ENCODE assay signal across 14 cellular contexts in the genomic region with DNA sequence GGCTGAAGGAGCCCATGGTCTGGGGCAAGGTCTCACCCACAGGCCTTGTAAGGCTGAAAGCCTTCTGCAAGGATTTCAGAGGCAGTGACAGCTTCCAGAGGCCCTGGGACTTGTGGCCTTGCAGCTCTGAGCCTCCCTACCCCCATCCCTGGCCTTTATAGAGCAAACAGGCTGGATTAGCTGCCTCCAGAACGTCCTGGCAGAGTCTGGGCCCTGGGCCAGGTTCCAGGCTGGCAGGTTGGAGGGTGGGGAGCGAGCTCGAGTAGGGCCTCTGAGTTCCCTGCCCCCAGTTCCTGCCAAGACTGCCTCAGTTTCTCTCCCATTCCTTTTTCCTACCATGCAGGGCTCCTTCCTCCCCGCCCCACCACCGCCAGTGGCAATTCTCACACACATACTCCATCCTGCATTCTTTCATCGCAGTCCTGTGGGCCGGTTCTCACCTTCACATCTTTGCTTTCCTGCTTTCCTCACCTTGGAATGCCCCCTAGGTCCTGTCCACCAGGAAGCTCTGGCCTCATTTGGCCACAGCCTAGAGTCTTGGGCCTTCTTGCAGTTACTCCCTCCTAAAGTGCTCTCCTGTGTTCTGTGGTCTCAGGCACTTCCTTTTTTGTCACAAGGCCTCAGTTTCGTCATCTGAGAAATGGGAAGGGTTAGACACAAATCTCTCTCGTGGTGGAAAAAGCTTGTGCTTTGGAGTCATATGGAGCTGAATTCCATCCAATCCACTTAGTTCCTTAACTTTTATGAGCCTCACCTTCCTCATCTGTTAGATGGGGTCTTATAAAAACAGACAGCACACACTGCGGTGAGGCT. TPM values are rescaled to one million over a fixed set of nuclear protein-coding genes. Genes with fewer than 3 reads are reported as not detected.
DNase-seq lines count a peak whose midpoint lies in the region; ATAC-seq and TF ChIP-seq lines count a peak whose summit lies in the region.
"Had no signal": no experiment of that assay in that cellular context is flagged by ENCODE, and none has a peak within 500 bp of the region (broad histone marks: within the 10 kb centered on the region; RNA-seq: fewer than 3 reads in every experiment).

No MANE protein-coding gene starts in this region.

- peaks cover 6% of the 10 kb centered on the region for H3K27me3 ChIP-seq in gastroesophageal sphincter
- H3K27me3 ChIP-seq in skeletal muscle tissue (ENCODE audit: control insufficient read depth in 3 of 3, insufficient read depth in 3 of 3, low read length in 3 of 3), result peaks cover 0 to 4% (median 0%) of the 10 kb centered on the region in 3 donors

- TF ChIP-seq EP300 in gastroesophageal sphincter (IDR thresholded peaks at IDR 0.05), result no peak

- ATAC-seq in gastroesophageal sphincter (peak; percentile 44), GM21390 (IDR thresholded peaks at IDR 0.05; ENCODE audit: unreplicated experiment) (no peak)

- H3K4me3 ChIP-seq in gastroesophageal sphincter (no peak overlapping the region), skeletal muscle tissue (ENCODE audit: low read length in 3 of 3) (no peak overlapping the region)

- H3K36me3 ChIP-seq in gastroesophageal sphincter (no peaks in the 10 kb centered on the region), skeletal muscle tissue (ENCODE audit: control insufficient read depth in 3 of 3, insufficient read depth in 3 of 3, low read length in 3 of 3) (no peaks in the 10 kb centered on the region)

- no peak for TF ChIP-seq POLR2A in gastroesophageal sphincter (IDR thresholded peaks at IDR 0.05)

- H3K27ac ChIP-seq in gastroesophageal sphincter (peak overlapping the region in 2 of 4 donors; percentile 14 to 49), skeletal muscle tissue (ENCODE audit: low read depth, low read length) (no peak overlapping the region)

- TF ChIP-seq CTCF in gastroesophageal sphincter (IDR thresholded peaks at IDR 0.05), result no peak

- DNase-seq in NCI-H2029 (lab: John Stamatoyannopoulos, UW) (peak; percentile 12), NCI-H2029 treated with DMSO at 0.1 percent for 48 hours (lab: John Stamatoyannopoulos, UW) (no peak), NCI-H446 treated with DMSO at 0.1 percent for 48 hours (lab: John Stamatoyannopoulos, UW) (peak; percentile 58), superior temporal gyrus (ENCODE audit: extremely low spot score) (no peak), GDM1 (lab: John Stamatoyannopoulos, UW) (no peak)
- DNase-seq: aorta, HFFc6, kidney glomerular epithelial cell, nephron progenitor cell had no signal

- peaks cover 0 to 44% (median 14%) of the 10 kb centered on the region in 3 donors for H3K4me1 ChIP-seq in gastroesophageal sphincter
- peaks cover 10 to 28% (median 20%) of the 10 kb centered on the region in 3 donors for H3K4me1 ChIP-seq in skeletal muscle tissue (ENCODE audit: control insufficient read depth in 3 of 3, insufficient read depth in 3 of 3, low read length in 3 of 3)

- 57 to 64% methylated on average over 9 to 10 of the region's 10 CpGs for WGBS in gastroesophageal sphincter (ENCODE audit: low coverage in 1 of 2), 2 donors

- H3K9ac ChIP-seq in skeletal muscle tissue (ENCODE audit: low read depth in 1 of 3, low read length in 3 of 3), result peak overlapping the region in 2 of 3 donors; percentile 5 to 45

- no peaks in the 10 kb centered on the region for H3K9me3 ChIP-seq in gastroesophageal sphincter
- H3K9me3 ChIP-seq in skeletal muscle tissue (ENCODE audit: control insufficient read depth in 3 of 3, low read length in 3 of 3), result no peaks in the 10 kb centered on the region

RNA-seq across cellular contexts. Expression of a gene that starts 2.7 kb away (rescaled TPM):
- under 1 TPM in 1 of 4 donors, not detected in 3; 0.27 TPM for total RNA-seq in gastroesophageal sphincter
- not detected for total RNA-seq in skeletal muscle tissue
- total RNA-seq: HFFc6, RPMI7951 had no signal

RNA-seq across cellular contexts. Expression of a gene that starts 11.1 kb away (rescaled TPM):
- not detected for total RNA-seq in gastroesophageal sphincter
- not detected for total RNA-seq in skeletal muscle tissue
- total RNA-seq: aorta, RPMI7951, urinary bladder had no signal

RNA-seq across cellular contexts. Expression of a gene that starts 27.6 kb away (rescaled TPM):
- total RNA-seq in gastroesophageal sphincter, result 10 to 100 TPM; 26.4 to 51.8 (median 32.7) TPM
- total RNA-seq in skeletal muscle tissue, result 18.3 TPM

RNA-seq across cellular contexts. Expression of a gene that starts 33.4 kb away (rescaled TPM):
- total RNA-seq in gastroesophageal sphincter (10 to 100 TPM in 3 of 4 donors, 1 to 10 TPM in 1; 8.4 to 23.1 (median 18.2) TPM), skeletal muscle tissue (13.6 TPM)

RNA-seq across cellular contexts. Expression of a gene that starts 57.8 kb away (rescaled TPM):
- 100 to 1,000 TPM in 1 of 4 donors, 10 to 100 TPM in 3; 45.6 to 111 (median 72.1) TPM for total RNA-seq in gastroesophageal sphincter
- 15.7 TPM for total RNA-seq in skeletal muscle tissue

Comparison
In these comparisons a context has a peak if more than half of its experiments do, and no peak if none do; other contexts are left out.
1. DNase-seq: peak in NCI-H2029 (single experiment) and NCI-H446 treated with DMSO at 0.1 percent for 48 hours (single experiment); none in NCI-H2029 treated with DMSO at 0.1 percent for 48 hours (single experiment), superior temporal gyrus (single experiment) and GDM1 (single experiment).